In genomic region chr2:152431370-152432098, GRCh38 we compare ENCODE assay signal across 16 cellular contexts.
DNase-seq lines count a peak whose midpoint lies in the region; ATAC-seq, FAIRE-seq and TF ChIP-seq lines count a peak whose summit lies in the region.
"Had no signal": no experiment of that assay in that cellular context is flagged by ENCODE, and none has a peak within 500 bp of the region (broad histone marks: within the 10 kb centered on the region; RNA-seq: fewer than 3 reads in every experiment).

No MANE protein-coding gene starts in this region.

- H3K4me2 ChIP-seq in A549: peak overlapping the region; percentile 70
- H3K4me2 ChIP-seq: hepatocyte had no signal

- H3K27me3 Mint-ChIP-seq in nephron progenitor cell (ENCODE audit: low read depth, poor library complexity): no peaks in the 10 kb centered on the region

- H3K9me3 ChIP-seq in A549 (no peaks in the 10 kb centered on the region), HEK293 (ENCODE audit: control insufficient read depth, insufficient read depth, low read depth, low read length) (no peaks in the 10 kb centered on the region)

- POLR2A ChIA-PET in A549 (lab: Yijun Ruan, JAX): interaction anchor here (0.7 kb wide), 1 partner anchor 10 kb away, joined by 4 read pairs; no protein-coding TSS in a partner anchor
- POLR2A ChIA-PET in HEK293 (lab: Yijun Ruan, JAX): no interaction called here

- FAIRE-seq in A549 (lab: Jason Lieb, UNC): no peak
- FAIRE-seq: astrocyte had no signal

- no peak overlapping the region for H3K4me3 ChIP-seq in A549
- H3K4me3 ChIP-seq in HEK293 (ENCODE audit: low read depth, low read length): no peak overlapping the region
- H3K4me3 ChIP-seq: hepatocyte, SK-N-MC had no signal

- DNase-seq in A549 (ENCODE audit: low read depth in 1 of 2, low spot score in 1 of 2) (no peak), nephron progenitor cell (no peak), NCI-H510A (lab: John Stamatoyannopoulos, UW) (no peak), NCI-H226 (no peak), inferior parietal cortex (ENCODE audit: extremely low spot score) (no peak)
- DNase-seq: activated effector memory CD4-positive, alpha-beta T cell treated with anti-CD3 and anti-CD28 coated beads, Interleukin-2, amount 50 U/mL, for 16 hours; cortex of kidney; Kasumi-1; stimulated activated naive CD4-positive, alpha-beta T cell; T1000 had no signal

- peak overlapping the region; percentile 15 for H3K4me3 Mint-ChIP-seq in nephron progenitor cell

- no peak for TF ChIP-seq RAD21 in A549 (conservative IDR thresholded peaks at IDR 0.05 in 1 of 2, IDR thresholded peaks at IDR 0.05 in 1 of 2)

- peaks cover 56% of the 10 kb centered on the region for H3K4me1 Mint-ChIP-seq in nephron progenitor cell

- peaks cover 68% of the 10 kb centered on the region for H3K4me1 ChIP-seq in A549
- H3K4me1 ChIP-seq in HEK293 (ENCODE audit: control insufficient read depth, insufficient read depth, low read length): peaks cover 16% of the 10 kb centered on the region; the same call in 1 of the 2 replicates

- no peaks in the 10 kb centered on the region for H3K36me3 ChIP-seq in HEK293 (ENCODE audit: control insufficient read depth in 2 of 2, insufficient read depth in 1 of 2, low read length in 2 of 2)

- TF ChIP-seq CTCF in A549 (IDR thresholded peaks at IDR 0.05) (no peak), HEK293 (tag by site-specific recombination; IDR thresholded peaks at IDR 0.05) (no peak), nephron progenitor cell (IDR thresholded peaks at IDR 0.05) (no peak)

- H3K36me3 Mint-ChIP-seq in nephron progenitor cell (ENCODE audit: low read depth): no peaks in the 10 kb centered on the region

- peak overlapping the region; percentile 96 for H3K27ac Mint-ChIP-seq in nephron progenitor cell

- no peak for TF ChIP-seq EP300 in A549 (IDR thresholded peaks at IDR 0.05)

- no peaks in the 10 kb centered on the region for H3K9me3 Mint-ChIP-seq in nephron progenitor cell

- peak overlapping the region; percentile 78 to 90 for H3K27ac ChIP-seq in A549
- H3K27ac ChIP-seq in HEK293 (ENCODE audit: extremely low read depth, low read depth, low read length): no peak overlapping the region
- peak overlapping the region; percentile 80 for H3K27ac ChIP-seq in cingulate gyrus (ENCODE audit: low read depth, low read length)
- H3K27ac ChIP-seq: SK-N-MC had no signal

- TF ChIP-seq POLR2A in A549 (IDR thresholded peaks at IDR 0.05; ENCODE audit: low read length): no peak

- ATAC-seq in A549: peak in 1 of 2 experiments; percentile 39; a peak in 3 of 6 replicates
- ATAC-seq in GM21367 (IDR thresholded peaks at IDR 0.05; ENCODE audit: unreplicated experiment): no peak

- 92% methylated on average over 4 of the region's 4 CpGs for WGBS in A549 (ENCODE audit: missing lambda C conversion rate)

- CTCF ChIA-PET in A549 (lab: Yijun Ruan, JAX): no interaction called here
- CTCF ChIA-PET in HEK293 (lab: Yijun Ruan, JAX): interaction anchor here (0.6 kb wide), 1 partner anchor 29 kb away, joined by 3 read pairs; no protein-coding TSS in a partner anchor

TF ChIP-seq in A549, 52 proteins besides CTCF, POLR2A, EP300 and RAD21:
- TF ChIP-seq RARB (CRISPR knock-in tag; IDR thresholded peaks at IDR 0.05) (no peak), HDAC2 (IDR thresholded peaks at IDR 0.05) (no peak), POLR2AphosphoS2 (conservative IDR thresholded peaks at IDR 0.05; ENCODE audit: low read length) (no peak), NFE2L2 (conservative IDR thresholded peaks at IDR 0.05; ENCODE audit: low read length) (no peak), ZSCAN20 (CRISPR knock-in tag; IDR thresholded peaks at IDR 0.05) (no peak), HOXA7 (CRISPR knock-in tag; IDR thresholded peaks at IDR 0.05) (no peak), ATOH8 (CRISPR knock-in tag; IDR thresholded peaks at IDR 0.05; ENCODE audit: low read depth) (no peak), FOSL2 (IDR thresholded peaks at IDR 0.05) (no peak), FOSL2 (CRISPR knock-in tag; IDR thresholded peaks at IDR 0.05) (no peak), BHLHE40 (IDR thresholded peaks at IDR 0.05; ENCODE audit: low read depth, low read length) (no peak), SREBF2 (IDR thresholded peaks at IDR 0.05) (no peak), TP53 (CRISPR knock-in tag; IDR thresholded peaks at IDR 0.05) (no peak), ESRRA (IDR thresholded peaks at IDR 0.05; ENCODE audit: borderline replicate concordance, low read length) (no peak), NR3C1 (IDR thresholded peaks at IDR 0.05) (no peak), HEYL (CRISPR knock-in tag; IDR thresholded peaks at IDR 0.05) (no peak), E2F6 (IDR thresholded peaks at IDR 0.05; ENCODE audit: borderline replicate concordance, low read depth) (no peak), EHF (CRISPR knock-in tag; IDR thresholded peaks at IDR 0.05) (no peak)

TF ChIP-seq in HEK293, 187 proteins besides CTCF, POLR2A, EP300 and RAD21 (continues in another document):
- TF ChIP-seq ZNF654 (tag by site-specific recombination; IDR thresholded peaks at IDR 0.05; ENCODE audit: low read depth) (no peak), ZNF639 (tag by site-specific recombination; IDR thresholded peaks at IDR 0.05) (no peak), GLI2 (tag by site-specific recombination; IDR thresholded peaks at IDR 0.05; ENCODE audit: borderline replicate concordance, low read depth) (no peak), ZEB2 (tag by site-specific recombination; IDR thresholded peaks at IDR 0.05) (no peak), BCL11A (tag by site-specific recombination; IDR thresholded peaks at IDR 0.05; ENCODE audit: low read depth) (no peak), INSM2 (tag by site-specific recombination; IDR thresholded peaks at IDR 0.05) (no peak), ZNF248 (tag by site-specific recombination; IDR thresholded peaks at IDR 0.05) (no peak), ZNF76 (tag by site-specific recombination; IDR thresholded peaks at IDR 0.05; ENCODE audit: borderline replicate concordance, low read depth) (no peak), ZNF16 (tag by site-specific recombination; IDR thresholded peaks at IDR 0.05; ENCODE audit: low read depth) (no peak), WT1 (tag by site-specific recombination; IDR thresholded peaks at IDR 0.05) (0 out of 2 replicates have a peak, but pooled peaks have one; percentile 45), ZBTB44 (tag by site-specific recombination; IDR thresholded peaks at IDR 0.05) (no peak), KLF7 (tag by site-specific recombination; IDR thresholded peaks at IDR 0.05; ENCODE audit: borderline replicate concordance) (no peak), ZNF280C (tag by site-specific recombination; IDR thresholded peaks at IDR 0.05) (no peak), ZNF843 (tag by site-specific recombination; IDR thresholded peaks at IDR 0.05) (0 out of 2 replicates have a peak, but pooled peaks have one; percentile 20)
